In the genomic region with DNA sequence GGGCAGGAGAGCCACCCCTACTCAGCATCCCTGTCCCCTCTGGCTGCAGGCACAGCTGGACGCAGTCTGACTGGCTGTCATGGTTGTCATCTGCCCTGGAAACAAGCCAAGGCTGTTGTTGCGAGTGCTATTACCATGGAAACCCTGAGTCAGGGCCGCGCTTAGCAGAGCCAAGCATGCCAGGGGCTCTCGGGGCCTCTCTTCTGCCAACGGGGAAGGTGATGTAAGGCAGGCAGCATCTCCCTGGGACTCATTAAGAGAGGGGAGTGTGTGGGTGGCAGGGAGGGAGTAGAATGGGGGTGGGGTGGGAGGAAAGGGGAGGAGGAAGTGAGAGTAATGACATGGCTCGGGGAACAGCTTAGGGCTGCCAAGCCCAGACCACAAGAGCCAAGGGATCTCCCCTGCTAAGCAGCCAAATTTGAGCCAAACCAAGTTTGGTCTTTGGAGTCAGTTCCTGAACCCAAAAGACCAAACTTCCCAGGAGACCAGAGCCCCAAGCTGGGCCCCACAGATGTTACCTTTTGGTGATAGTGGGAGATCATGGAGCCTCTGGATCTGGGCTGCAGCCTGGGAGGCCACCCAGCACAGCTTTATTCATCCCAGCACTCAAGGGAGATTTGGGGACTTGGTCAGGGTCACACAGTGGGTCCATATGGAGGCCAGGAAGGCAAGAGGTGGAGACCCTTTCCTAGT, we compare ENCODE assay signal across 9 cellular contexts.
A peak's percentile ranks its signal among the peaks of the same experiment; 100 is the strongest.
DNase-seq lines count a peak whose midpoint lies in the region; ATAC-seq and TF ChIP-seq lines count a peak whose summit lies in the region.
"Had no signal": no experiment of that assay in that cellular context is flagged by ENCODE, and none has a peak within 500 bp of the region (broad histone marks: within the 10 kb centered on the region; RNA-seq: fewer than 3 reads in every experiment).

No MANE protein-coding gene starts in this region.

- no peak for TF ChIP-seq CTCF in WTC11 (IDR thresholded peaks at IDR 0.05)

- no peaks in the 10 kb centered on the region for H3K9me2 ChIP-seq in Karpas-422 (replicated peaks; ENCODE audit: insufficient read depth, low read length)

- peaks cover 12% of the 10 kb centered on the region for H3K9me3 ChIP-seq in Karpas-422 (ENCODE audit: low read length)
- H3K9me3 ChIP-seq: psoas muscle had no signal

- CTCF ChIA-PET in WTC11 (lab: Charles Lee) = interaction anchor here (0.6 to 2.1 kb wide), 4 partner anchors 30 to 57 kb away, joined by 3 to 6 read pairs (median 5); no protein-coding TSS in a partner anchor

- no peak overlapping the region for H2AFZ ChIP-seq in Karpas-422 (ENCODE audit: low read length)

- H3K36me3 ChIP-seq in Karpas-422 (ENCODE audit: insufficient read depth, low read length) = no peaks in the 10 kb centered on the region

- H3K36me3 Mint-ChIP-seq in activated T-cell treated with anti-CD3 and anti-CD28 coated beads, Interleukin-2, amount 50 U/mL, for 24 hours (ENCODE audit: low read depth) = no peaks in the 10 kb centered on the region
- H3K36me3 Mint-ChIP-seq in WTC11 = peaks cover 6% of the 10 kb centered on the region

- H3K79me2 ChIP-seq in Karpas-422 (ENCODE audit: low read length) = no peaks in the 10 kb centered on the region

- peak; percentile 9 for DNase-seq in activated T-cell treated with anti-CD3 and anti-CD28 coated beads for 24 hours (ENCODE audit: low read depth)
- no peak for DNase-seq in activated T-cell treated with anti-CD3 and anti-CD28 coated beads, Interleukin-2, amount 50 U/mL, for 24 hours
- peak; percentile 98 for DNase-seq in H4 (ENCODE audit: low spot score)
- DNase-seq in Karpas-422 = peak; percentile 90
- DNase-seq in RPMI7951 (ENCODE audit: low read depth) = peak; percentile 82
- DNase-seq in fibroblast of the conjunctiva (ENCODE audit: low read depth) = peak; percentile 52
- DNase-seq in stimulated activated CD4-positive, alpha-beta T cell treated with anti-CD3 and anti-CD28 coated beads, Interleukin-1b, Interleukin-23, amount 100 ng/mL, for 48 hours = peak; percentile 67
- no peak for DNase-seq in WTC11 (ENCODE audit: low spot score)

- H3K4me3 Mint-ChIP-seq in activated T-cell treated with anti-CD3 and anti-CD28 coated beads, Interleukin-2, amount 50 U/mL, for 24 hours = no peak overlapping the region
- no peak overlapping the region for H3K4me3 Mint-ChIP-seq in WTC11

- peak overlapping the region; percentile 58 for H3K27ac ChIP-seq in Karpas-422 (ENCODE audit: low read length)
- H3K27ac ChIP-seq: psoas muscle had no signal

- no peaks in the 10 kb centered on the region for H3K4me1 Mint-ChIP-seq in activated T-cell treated with anti-CD3 and anti-CD28 coated beads, Interleukin-2, amount 50 U/mL, for 24 hours (ENCODE audit: low read depth)
- no peaks in the 10 kb centered on the region for H3K4me1 Mint-ChIP-seq in WTC11

- peaks cover 23% of the 10 kb centered on the region for H3K4me1 ChIP-seq in Karpas-422 (ENCODE audit: low read length)
- H3K4me1 ChIP-seq: psoas muscle had no signal

- peaks cover 16% of the 10 kb centered on the region for H3K9me3 Mint-ChIP-seq in activated T-cell treated with anti-CD3 and anti-CD28 coated beads, Interleukin-2, amount 50 U/mL, for 24 hours
- peaks cover 18% of the 10 kb centered on the region for H3K9me3 Mint-ChIP-seq in WTC11

- POLR2A ChIA-PET in WTC11 (lab: Charles Lee) = no interaction called here

- H4K20me1 ChIP-seq in Karpas-422 (ENCODE audit: insufficient read depth, low read depth, low read length) = no peaks in the 10 kb centered on the region

- H3K27ac Mint-ChIP-seq in activated T-cell treated with anti-CD3 and anti-CD28 coated beads, Interleukin-2, amount 50 U/mL, for 24 hours = no peak overlapping the region
- no peak overlapping the region for H3K27ac Mint-ChIP-seq in WTC11

- H3K27me3 ChIP-seq in Karpas-422 (ENCODE audit: low read length) = peaks cover 3% of the 10 kb centered on the region; the same call in 1 of the 2 replicates

- peaks cover 21% of the 10 kb centered on the region for H3K27me3 Mint-ChIP-seq in activated T-cell treated with anti-CD3 and anti-CD28 coated beads, Interleukin-2, amount 50 U/mL, for 24 hours
- no peaks in the 10 kb centered on the region for H3K27me3 Mint-ChIP-seq in WTC11 (ENCODE audit: low read depth)

- peak overlapping the region; percentile 58 for H3K4me2 ChIP-seq in Karpas-422 (ENCODE audit: low read depth, low read length, poor library complexity, severe bottlenecking)

- H3K9ac ChIP-seq in Karpas-422 (ENCODE audit: low read length) = peak overlapping the region; percentile 22; the same call in 1 of the 2 replicates

- ATAC-seq in WTC11 = no peak
- ATAC-seq: psoas muscle had no signal

- peak overlapping the region; percentile 42; the same call in 1 of the 2 replicates for H3K4me3 ChIP-seq in Karpas-422 (ENCODE audit: low read length)
- H3K4me3 ChIP-seq: psoas muscle had no signal

TF ChIP-seq in WTC11, 78 proteins besides CTCF, POLR2A, EP300 and RAD21:
- TF ChIP-seq, protein P1, sequence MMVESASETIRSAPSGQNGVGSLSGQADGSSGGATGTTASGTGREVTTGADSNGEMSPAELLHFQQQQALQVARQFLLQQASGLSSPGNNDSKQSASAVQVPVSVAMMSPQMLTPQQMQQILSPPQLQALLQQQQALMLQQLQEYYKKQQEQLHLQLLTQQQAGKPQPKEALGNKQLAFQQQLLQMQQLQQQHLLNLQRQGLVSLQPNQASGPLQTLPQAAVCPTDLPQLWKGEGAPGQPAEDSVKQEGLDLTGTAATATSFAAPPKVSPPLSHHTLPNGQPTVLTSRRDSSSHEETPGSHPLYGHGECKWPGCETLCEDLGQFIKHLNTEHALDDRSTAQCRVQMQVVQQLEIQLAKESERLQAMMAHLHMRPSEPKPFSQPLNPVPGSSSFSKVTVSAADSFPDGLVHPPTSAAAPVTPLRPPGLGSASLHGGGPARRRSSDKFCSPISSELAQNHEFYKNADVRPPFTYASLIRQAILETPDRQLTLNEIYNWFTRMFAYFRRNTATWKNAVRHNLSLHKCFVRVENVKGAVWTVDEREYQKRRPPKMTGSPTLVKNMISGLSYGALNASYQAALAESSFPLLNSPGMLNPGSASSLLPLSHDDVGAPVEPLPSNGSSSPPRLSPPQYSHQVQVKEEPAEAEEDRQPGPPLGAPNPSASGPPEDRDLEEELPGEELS (CRISPR knock-in tag; IDR thresholded peaks at IDR 0.05) = no peak
- TF ChIP-seq, protein P2, sequence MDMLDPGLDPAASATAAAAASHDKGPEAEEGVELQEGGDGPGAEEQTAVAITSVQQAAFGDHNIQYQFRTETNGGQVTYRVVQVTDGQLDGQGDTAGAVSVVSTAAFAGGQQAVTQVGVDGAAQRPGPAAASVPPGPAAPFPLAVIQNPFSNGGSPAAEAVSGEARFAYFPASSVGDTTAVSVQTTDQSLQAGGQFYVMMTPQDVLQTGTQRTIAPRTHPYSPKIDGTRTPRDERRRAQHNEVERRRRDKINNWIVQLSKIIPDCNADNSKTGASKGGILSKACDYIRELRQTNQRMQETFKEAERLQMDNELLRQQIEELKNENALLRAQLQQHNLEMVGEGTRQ (CRISPR knock-in tag; IDR thresholded peaks at IDR 0.05) = no peak
- TF ChIP-seq, protein P3, sequence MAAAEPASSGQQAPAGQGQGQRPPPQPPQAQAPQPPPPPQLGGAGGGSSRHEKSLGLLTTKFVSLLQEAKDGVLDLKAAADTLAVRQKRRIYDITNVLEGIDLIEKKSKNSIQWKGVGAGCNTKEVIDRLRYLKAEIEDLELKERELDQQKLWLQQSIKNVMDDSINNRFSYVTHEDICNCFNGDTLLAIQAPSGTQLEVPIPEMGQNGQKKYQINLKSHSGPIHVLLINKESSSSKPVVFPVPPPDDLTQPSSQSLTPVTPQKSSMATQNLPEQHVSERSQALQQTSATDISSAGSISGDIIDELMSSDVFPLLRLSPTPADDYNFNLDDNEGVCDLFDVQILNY (CRISPR knock-in tag; IDR thresholded peaks at IDR 0.05) = no peak
- TF ChIP-seq CREB1 (CRISPR knock-in tag; IDR thresholded peaks at IDR 0.05) (no peak), KAT7 (CRISPR knock-in tag; IDR thresholded peaks at IDR 0.05; ENCODE audit: borderline replicate concordance) (no peak), TEAD1 (CRISPR knock-in tag; IDR thresholded peaks at IDR 0.05) (no peak), NFE2L1 (CRISPR knock-in tag; IDR thresholded peaks at IDR 0.05) (no peak), ZNF219 (CRISPR knock-in tag; IDR thresholded peaks at IDR 0.05; ENCODE audit: borderline replicate concordance) (no peak)

Comparison
In these comparisons a context has a peak if more than half of its experiments do, and no peak if none do; other contexts are left out.
1. DNase-seq: peak in activated T-cell treated with anti-CD3 and anti-CD28 coated beads for 24 hours (single experiment), H4 (single experiment), Karpas-422 (single experiment), RPMI7951 (single experiment), fibroblast of the conjunctiva (single experiment) and stimulated activated CD4-positive, alpha-beta T cell treated with anti-CD3 and anti-CD28 coated beads, Interleukin-1b, Interleukin-23, amount 100 ng/mL, for 48 hours (single experiment); none in activated T-cell treated with anti-CD3 and anti-CD28 coated beads, Interleukin-2, amount 50 U/mL, for 24 hours (single experiment) and WTC11 (single experiment).